Comparison of ENCODE assay signal across 1 cellular context in genomic region chr17:21304091-21304490, GRCh38.
TF ChIP-seq lines count a peak whose summit lies in the region.

No MANE protein-coding gene starts in this region.

TF ChIP-seq in endothelial cell of umbilical vein, 7 proteins besides CTCF, POLR2A, EP300 and RAD21:
- TF ChIP-seq FOS (IDR thresholded peaks at IDR 0.05; ENCODE audit: borderline replicate concordance, insufficient read depth, low read length) (no peak), MAX (IDR thresholded peaks at IDR 0.05; ENCODE audit: insufficient read depth, insufficient read length) (no peak), POLR2AphosphoS5 (IDR thresholded peaks at IDR 0.05; ENCODE audit: insufficient read depth, low read depth, low read length) (no peak), JUN (IDR thresholded peaks at IDR 0.05; ENCODE audit: borderline replicate concordance, insufficient read depth, insufficient read length, low read depth) (no peak), EZH2 (IDR thresholded peaks at IDR 0.05; ENCODE audit: borderline replicate concordance, low read depth, low read length, severe bottlenecking) (no peak), GATA2 (IDR thresholded peaks at IDR 0.05; ENCODE audit: insufficient read depth, insufficient read length, low read depth, low read length) (no peak), MYC (IDR thresholded peaks at IDR 0.05; ENCODE audit: low read depth, low read length) (no peak)
